Comparison of ENCODE assay signal across 10 cellular contexts in the genomic region with DNA sequence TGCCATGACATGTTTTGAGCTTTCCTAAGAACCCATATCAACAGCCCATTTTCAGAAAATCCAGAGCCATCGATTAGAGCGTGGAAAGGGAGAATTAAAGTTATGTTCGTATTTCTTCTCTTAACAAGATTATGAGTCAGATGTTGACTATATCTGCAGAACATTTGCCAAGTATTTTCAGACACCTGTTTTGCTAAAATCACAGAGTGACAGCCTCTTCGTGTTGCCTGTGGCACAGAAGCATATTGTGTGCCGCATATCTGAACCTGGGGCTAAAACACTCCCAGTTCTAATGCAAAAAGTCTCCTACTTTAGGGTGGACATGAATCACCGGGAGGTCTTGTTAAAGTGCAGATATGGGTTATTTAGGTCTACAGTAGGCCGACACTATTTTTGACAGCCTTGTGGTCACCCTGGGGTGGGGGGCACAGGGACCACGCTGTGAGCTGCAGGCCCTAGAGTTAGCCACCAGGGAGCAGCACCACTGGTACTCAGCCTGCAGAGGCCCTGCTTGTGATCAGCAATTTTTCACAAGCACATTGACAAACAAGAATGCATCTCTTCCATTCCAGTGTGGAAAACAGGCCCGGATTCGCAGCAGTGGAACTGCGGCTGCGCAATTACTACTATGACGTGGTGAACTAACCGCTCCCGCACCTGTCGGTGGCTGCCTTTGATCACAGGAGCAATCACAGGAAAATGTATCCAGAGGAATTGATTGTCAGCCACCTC.
DNase-seq lines count a peak whose midpoint lies in the region; ATAC-seq, FAIRE-seq and TF ChIP-seq lines count a peak whose summit lies in the region.
"Had no signal": no experiment of that assay in that cellular context is flagged by ENCODE, and none has a peak within 500 bp of the region (broad histone marks: within the 10 kb centered on the region; RNA-seq: fewer than 3 reads in every experiment).

No MANE protein-coding gene starts in this region.

- no peaks in the 10 kb centered on the region for H3K79me2 ChIP-seq in DND-41 (ENCODE audit: insufficient read depth, low read length)

- DNase-seq in DND-41 (peak; percentile 22), HuH-7 (ENCODE audit: low spot score) (peak; percentile 42), activated gamma-delta T cell treated with Interleukin-2 at 50 U/mL for 16 hours (no peak), NCI-H446 treated with DMSO at 0.1 percent for 48 hours (lab: John Stamatoyannopoulos, UW) (no peak), GM19239 (ENCODE audit: insufficient read length, low spot score) (no peak)
- DNase-seq: NCI-H446 had no signal

- FAIRE-seq in GM19239 (lab: Jason Lieb, UNC): no peak

- no peak overlapping the region for H3K4me3 Mint-ChIP-seq in brain
- H3K4me3 Mint-ChIP-seq in nephron: no peak overlapping the region
- H3K4me3 Mint-ChIP-seq: activated naive CD4-positive, alpha-beta T cell treated with anti-CD3 and anti-CD28 coated beads, Interleukin-2, amount 50 U/mL, for 24 hours had no signal

- no peak overlapping the region for H2AFZ ChIP-seq in DND-41 (ENCODE audit: low read depth, low read length)

- H3K27ac ChIP-seq in DND-41 (ENCODE audit: low read length): no peak overlapping the region

- H3K27me3 Mint-ChIP-seq in brain: peaks cover 5% of the 10 kb centered on the region
- H3K27me3 Mint-ChIP-seq in nephron (ENCODE audit: low read depth): peaks cover 4% of the 10 kb centered on the region

- H3K27me3 ChIP-seq in DND-41 (ENCODE audit: insufficient read depth, low read length, poor library complexity): peaks cover 5% of the 10 kb centered on the region

- H4K20me1 ChIP-seq in DND-41 (ENCODE audit: insufficient read depth, low read length): no peaks in the 10 kb centered on the region

- H3K4me3 ChIP-seq in DND-41 (ENCODE audit: low read depth in 1 of 2, low read length in 2 of 2): no peak overlapping the region

- no peaks in the 10 kb centered on the region for H3K36me3 Mint-ChIP-seq in brain
- no peaks in the 10 kb centered on the region for H3K36me3 Mint-ChIP-seq in nephron (ENCODE audit: low read depth)
- H3K36me3 Mint-ChIP-seq: activated naive CD4-positive, alpha-beta T cell treated with anti-CD3 and anti-CD28 coated beads, Interleukin-2, amount 50 U/mL, for 24 hours had no signal

- H3K4me1 Mint-ChIP-seq in brain (peaks cover 34% of the 10 kb centered on the region), nephron (peaks cover 36% of the 10 kb centered on the region)
- H3K4me1 Mint-ChIP-seq: activated naive CD4-positive, alpha-beta T cell treated with anti-CD3 and anti-CD28 coated beads, Interleukin-2, amount 50 U/mL, for 24 hours had no signal

- H3K4me2 ChIP-seq in DND-41 (ENCODE audit: insufficient read depth, low read length): no peak overlapping the region

- no peak overlapping the region for H3K9ac ChIP-seq in DND-41 (ENCODE audit: low read depth, low read length)

- TF ChIP-seq CTCF in DND-41 (IDR thresholded peaks at IDR 0.05; ENCODE audit: borderline replicate concordance, extremely low read depth, low read length, poor library complexity, severe bottlenecking) (peak; percentile 59), brain (conservative IDR thresholded peaks at IDR 0.05) (peak; percentile 21 to 65), nephron (IDR thresholded peaks at IDR 0.05; ENCODE audit: unreplicated experiment in 3 of 3) (peak; percentile 47 to 55 (median 47))

- H3K9me3 ChIP-seq in DND-41 (ENCODE audit: insufficient read depth, low read length, severe bottlenecking): no peaks in the 10 kb centered on the region

- H3K9me3 Mint-ChIP-seq in brain (peaks cover 0 to 7% (median 0%) of the 10 kb centered on the region in 5 experiments), nephron (no peaks in the 10 kb centered on the region)
- H3K9me3 Mint-ChIP-seq: activated naive CD4-positive, alpha-beta T cell treated with anti-CD3 and anti-CD28 coated beads, Interleukin-2, amount 50 U/mL, for 24 hours had no signal

- peak overlapping the region in 1 of 5 experiments; percentile 77 for H3K27ac Mint-ChIP-seq in brain
- H3K27ac Mint-ChIP-seq in nephron: peak overlapping the region in 1 of 3 experiments; percentile 8
- H3K27ac Mint-ChIP-seq: activated naive CD4-positive, alpha-beta T cell treated with anti-CD3 and anti-CD28 coated beads, Interleukin-2, amount 50 U/mL, for 24 hours had no signal

- H3K36me3 ChIP-seq in DND-41 (ENCODE audit: insufficient read depth, low read length): no peaks in the 10 kb centered on the region

- peak; percentile 53; the same call in 1 of the 3 replicates for ATAC-seq in DND-41 (ENCODE audit: insufficient read depth, low read depth)
- ATAC-seq in GM21786 (IDR thresholded peaks at IDR 0.05; ENCODE audit: unreplicated experiment): no peak

- no peaks in the 10 kb centered on the region for H3K4me1 ChIP-seq in DND-41 (ENCODE audit: insufficient read depth, low read length)

Comparison
In these comparisons a context has a peak if more than half of its experiments do, and no peak if none do; other contexts are left out.
1. DNase-seq: peak in DND-41 (single experiment) and HuH-7 (single experiment); none in activated gamma-delta T cell treated with Interleukin-2 at 50 U/mL for 16 hours (single experiment), NCI-H446 treated with DMSO at 0.1 percent for 48 hours (single experiment) and GM19239 (single experiment).
2. Peak in every context shown above with its lines, with median percentiles within 50 percentile points of each other: CTCF ChIP-seq.